ENCODE assay signal across 16 cellular contexts in the genomic region with DNA sequence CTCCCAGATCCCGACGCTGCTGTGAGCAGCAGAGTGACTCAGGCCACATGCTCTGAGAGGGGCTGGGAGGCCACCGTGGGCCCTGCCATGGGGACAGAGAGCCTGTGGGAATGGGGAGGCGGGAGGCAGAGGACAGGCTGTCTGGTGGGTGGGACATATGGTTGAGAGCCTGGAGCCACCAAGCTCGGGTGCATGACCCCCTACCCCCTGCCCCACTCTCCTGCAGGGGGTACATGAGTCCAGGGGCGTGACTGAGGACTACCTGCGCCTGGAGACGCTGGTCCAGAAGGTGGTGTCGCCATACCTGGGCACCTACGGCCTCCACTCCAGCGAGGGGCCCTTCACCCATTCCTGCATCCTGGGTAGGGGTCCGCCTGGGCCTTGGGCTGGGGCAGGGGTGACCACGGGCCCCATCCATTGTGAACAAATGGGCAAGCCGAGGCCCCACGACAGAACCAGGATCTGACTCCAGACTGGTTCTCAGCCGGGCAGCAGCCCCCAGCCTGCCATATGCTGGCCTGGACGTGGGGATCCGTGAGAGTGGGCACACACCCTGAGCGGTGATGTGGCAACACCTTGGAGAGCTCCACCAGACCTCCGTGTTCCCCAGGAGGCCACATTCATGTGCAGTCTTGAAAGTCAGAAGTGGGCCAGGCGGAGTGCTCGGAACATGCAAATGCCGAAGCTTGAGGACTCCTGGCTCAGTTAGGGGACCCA. TPM values are rescaled to one million over a fixed set of nuclear protein-coding genes. Genes with fewer than 3 reads are reported as not detected.
"Had no signal": no experiment of that assay in that cellular context is flagged by ENCODE, and none has a peak within 500 bp of the region (broad histone marks: within the 10 kb centered on the region; RNA-seq: fewer than 3 reads in every experiment).

No MANE protein-coding gene starts in this region.

- H3K4me1 ChIP-seq: suprapubic skin, uterus had no signal

- H3K27me3 Mint-ChIP-seq: effector memory CD8-positive, alpha-beta T cell; type B pancreatic cell had no signal

- H3K9me3 Mint-ChIP-seq: dendritic cell treated with granulocyte-macrophage colony-stimulating factor and Interleukin-4, amounts not matched to agents 40 ng/mL and 50 ng/mL, for 4 days; effector memory CD8-positive, alpha-beta T cell; immature natural killer cell; nephron; type B pancreatic cell had no signal

- H3K36me3 Mint-ChIP-seq: type B pancreatic cell had no signal

- H3K27ac ChIP-seq: epithelial cell of prostate, esophagus muscularis mucosa, gastrocnemius medialis, neutrophil, suprapubic skin, thyroid gland, uterus had no signal

- H3K4me3 Mint-ChIP-seq: dendritic cell treated with granulocyte-macrophage colony-stimulating factor and Interleukin-4, amounts not matched to agents 40 ng/mL and 50 ng/mL, for 4 days; immature natural killer cell; type B pancreatic cell had no signal

- H3K27me3 ChIP-seq: neutrophil, suprapubic skin, thyroid gland, uterus had no signal

- H3K27ac Mint-ChIP-seq: dendritic cell treated with granulocyte-macrophage colony-stimulating factor and Interleukin-4, amounts not matched to agents 40 ng/mL and 50 ng/mL, for 4 days had no signal

- H3K4me2 ChIP-seq: smooth muscle cell had no signal

- H3K4me3 ChIP-seq: esophagus muscularis mucosa, gastrocnemius medialis, lung, smooth muscle cell, suprapubic skin, thyroid gland, uterus had no signal

- H3K36me3 ChIP-seq: esophagus muscularis mucosa, gastrocnemius medialis, neutrophil, suprapubic skin, thyroid gland, uterus had no signal

- FAIRE-seq: keratinocyte had no signal

- H3K9me3 ChIP-seq: esophagus muscularis mucosa, gastrocnemius medialis, neutrophil, suprapubic skin, thyroid gland, uterus had no signal

RNA-seq across cellular contexts. Expression of a gene that starts 17.4 kb away (rescaled TPM):
- total RNA-seq: gastrocnemius medialis, left ventricle myocardium superior had no signal
